17 cellular contexts compared by ENCODE assay signal in genomic region chr15:98773616-98774015, GRCh38.
"Had no signal": no experiment of that assay in that cellular context is flagged by ENCODE, and none has a peak within 500 bp of the region (broad histone marks: within the 10 kb centered on the region; RNA-seq: fewer than 3 reads in every experiment).

No MANE protein-coding gene starts in this region.

- H3K36me3 ChIP-seq: gastrocnemius medialis, heart right ventricle, transverse colon had no signal

- H3K27me3 Mint-ChIP-seq: activated CD4-positive, alpha-beta T cell treated with anti-CD3 and anti-CD28 coated beads for 36 hours; naive thymus-derived CD4-positive, alpha-beta T cell; progenitor cell of endocrine pancreas had no signal

- H3K9me3 Mint-ChIP-seq: activated CD4-positive, alpha-beta memory T cell treated with anti-CD3 and anti-CD28 coated beads, Interleukin-2, amount 10 ng/mL, durations not matched to agents 7 days and 5 days; activated T-cell treated with anti-CD3 and anti-CD28 coated beads, Interleukin-2, amount 50 U/mL, for 72 hours; naive thymus-derived CD4-positive, alpha-beta T cell; stimulated activated memory B cell treated with anti-CD40 and anti-IgM and Interleukin-4, amounts not matched to agents 10 μg/mL and 1 μg/mL and 100 μg/mL, for 72 hours had no signal

- FAIRE-seq: colon, small intestine had no signal

- H3K4me3 Mint-ChIP-seq: activated CD4-positive, alpha-beta memory T cell treated with anti-CD3 and anti-CD28 coated beads, Interleukin-2, amount 10 ng/mL, durations not matched to agents 7 days and 5 days; activated CD4-positive, alpha-beta T cell treated with anti-CD3 and anti-CD28 coated beads for 36 hours; activated T-cell treated with anti-CD3 and anti-CD28 coated beads, Interleukin-2, amount 50 U/mL, for 72 hours; stimulated activated memory B cell treated with anti-CD40 and anti-IgM and Interleukin-4, amounts not matched to agents 10 μg/mL and 1 μg/mL and 100 μg/mL, for 72 hours had no signal

- DNase-seq: activated CD4-positive, alpha-beta memory T cell treated with anti-CD3 and anti-CD28 coated beads, Interleukin-2, amount 10 ng/mL, durations not matched to agents 7 days and 5 days; activated CD4-positive, alpha-beta T cell treated with anti-CD3 and anti-CD28 coated beads for 36 hours; activated CD8-positive, alpha-beta memory T cell treated with anti-CD3 and anti-CD28 coated beads, Interleukin-2, amount 50 U/mL, for 4 hours; activated gamma-delta T cell treated with Interleukin-2 at 50 U/mL for 16 hours; activated T-cell treated with anti-CD3 and anti-CD28 coated beads, Interleukin-2, amount 50 U/mL, for 72 hours; gastrocnemius medialis; heart right ventricle; naive thymus-derived CD4-positive, alpha-beta T cell; nucleus accumbens; right cardiac atrium; small intestine; T-helper 9 cell; transverse colon had no signal

- ATAC-seq: gastrocnemius medialis; heart right ventricle; naive thymus-derived CD4-positive, alpha-beta T cell; right cardiac atrium; stimulated activated memory B cell treated with anti-CD40 and anti-IgM and Interleukin-4, amounts not matched to agents 10 μg/mL and 1 μg/mL and 100 μg/mL, for 72 hours had no signal

- H3K27ac ChIP-seq: gastrocnemius medialis, transverse colon had no signal

- H3K27me3 ChIP-seq: gastrocnemius medialis, heart right ventricle, transverse colon had no signal

- H3K9me3 ChIP-seq: gastrocnemius medialis, heart right ventricle, transverse colon had no signal

- H3K36me3 Mint-ChIP-seq: naive thymus-derived CD4-positive, alpha-beta T cell; stimulated activated memory B cell treated with anti-CD40 and anti-IgM and Interleukin-4, amounts not matched to agents 10 μg/mL and 1 μg/mL and 100 μg/mL, for 72 hours had no signal

- H3K4me3 ChIP-seq: gastrocnemius medialis, heart right ventricle, lung, transverse colon had no signal

- H3K27ac Mint-ChIP-seq: activated CD4-positive, alpha-beta memory T cell treated with anti-CD3 and anti-CD28 coated beads, Interleukin-2, amount 10 ng/mL, durations not matched to agents 7 days and 5 days; activated CD4-positive, alpha-beta T cell treated with anti-CD3 and anti-CD28 coated beads for 36 hours; activated T-cell treated with anti-CD3 and anti-CD28 coated beads, Interleukin-2, amount 50 U/mL, for 72 hours; stimulated activated memory B cell treated with anti-CD40 and anti-IgM and Interleukin-4, amounts not matched to agents 10 μg/mL and 1 μg/mL and 100 μg/mL, for 72 hours had no signal
